ENCODE assay signal across 8 cellular contexts in genomic region chr5:96439477-96440184, GRCh38. TPM values are rescaled to one million over a fixed set of nuclear protein-coding genes. Genes with fewer than 3 reads are reported as not detected.
DNase-seq lines count a peak whose midpoint lies in the region; ATAC-seq, FAIRE-seq and TF ChIP-seq lines count a peak whose summit lies in the region.

No MANE protein-coding gene starts in this region.

- H3K4me1 Mint-ChIP-seq in activated naive CD4-positive, alpha-beta T cell treated with anti-CD3 and anti-CD28 coated beads, Interleukin-2, amount 10 ng/mL, durations not matched to agents 7 days and 5 days = peaks cover 9% of the 10 kb centered on the region

- no peak overlapping the region for H3K4me2 ChIP-seq in hepatocyte

- no peak overlapping the region for H2AFZ ChIP-seq in hepatocyte

- peaks cover 30% of the 10 kb centered on the region for H3K27me3 ChIP-seq in hepatocyte

- no peaks in the 10 kb centered on the region for H3K9me3 ChIP-seq in hepatocyte (ENCODE audit: low read depth)

- H3K27ac ChIP-seq in hepatocyte = no peak overlapping the region

- no peaks in the 10 kb centered on the region for H4K20me1 ChIP-seq in hepatocyte (ENCODE audit: insufficient read depth, poor library complexity, severe bottlenecking)

- peak; percentile 80 for FAIRE-seq in GM12892 (lab: Jason Lieb, UNC)

- H3K4me3 ChIP-seq in hepatocyte = no peak overlapping the region

- no peak for TF ChIP-seq POLR2A in GM12892 (IDR thresholded peaks at IDR 0.05; ENCODE audit: low read depth, low read length)

- CTCF ChIA-PET in activated naive CD4-positive, alpha-beta T cell treated with anti-CD3 and anti-CD28 coated beads, Interleukin-2, amount 10 ng/mL, durations not matched to agents 7 days and 5 days (lab: Charles Lee) = interaction anchor here (0.6 to 1.7 kb wide), 8 partner anchors 9 to 785 kb away, joined by 3 to 8 read pairs (median 4); no protein-coding TSS in a partner anchor

- H3K27me3 Mint-ChIP-seq in activated naive CD4-positive, alpha-beta T cell treated with anti-CD3 and anti-CD28 coated beads, Interleukin-2, amount 10 ng/mL, durations not matched to agents 7 days and 5 days = peaks cover 18% of the 10 kb centered on the region

- H3K9me2 ChIP-seq in hepatocyte (replicated peaks; ENCODE audit: insufficient read depth) = no peaks in the 10 kb centered on the region

- H3K79me2 ChIP-seq in hepatocyte = no peaks in the 10 kb centered on the region

- no peaks in the 10 kb centered on the region for H3K9me3 Mint-ChIP-seq in activated naive CD4-positive, alpha-beta T cell treated with anti-CD3 and anti-CD28 coated beads, Interleukin-2, amount 10 ng/mL, durations not matched to agents 7 days and 5 days

- 73% methylated on average over 3 of the region's 3 CpGs for WGBS in hepatocyte (ENCODE audit: low lambda C conversion rate, missing lambda C conversion rate)

- no peaks in the 10 kb centered on the region for H3K4me1 ChIP-seq in hepatocyte (ENCODE audit: insufficient read depth)

- no peak for TF ChIP-seq CTCF in hepatocyte (IDR thresholded peaks at IDR 0.05; ENCODE audit: poor library complexity)

- no peaks in the 10 kb centered on the region for H3K36me3 ChIP-seq in hepatocyte (replicated peaks; ENCODE audit: insufficient read depth, low read depth)

- H3K36me3 Mint-ChIP-seq in activated naive CD4-positive, alpha-beta T cell treated with anti-CD3 and anti-CD28 coated beads, Interleukin-2, amount 10 ng/mL, durations not matched to agents 7 days and 5 days = no peaks in the 10 kb centered on the region

- no peak for DNase-seq in GM12892 (ENCODE audit: insufficient read length)
- DNase-seq in dermis blood vessel endothelial cell = peak; percentile 24
- DNase-seq in NCI-H1417 treated with DMSO at 0.1 percent for 48 hours (lab: John Stamatoyannopoulos, UW) = no peak
- no peak for DNase-seq in NCI-H748 treated with DMSO at 0.1 percent for 48 hours (lab: John Stamatoyannopoulos, UW)
- DNase-seq in hepatocyte (ENCODE audit: low spot score) = no peak
- DNase-seq in activated naive CD4-positive, alpha-beta T cell treated with anti-CD3 and anti-CD28 coated beads, Interleukin-2, amount 10 ng/mL, durations not matched to agents 7 days and 5 days = no peak

- no peak overlapping the region for H3K27ac Mint-ChIP-seq in activated naive CD4-positive, alpha-beta T cell treated with anti-CD3 and anti-CD28 coated beads, Interleukin-2, amount 10 ng/mL, durations not matched to agents 7 days and 5 days

- no peak overlapping the region for H3K4me3 Mint-ChIP-seq in activated naive CD4-positive, alpha-beta T cell treated with anti-CD3 and anti-CD28 coated beads, Interleukin-2, amount 10 ng/mL, durations not matched to agents 7 days and 5 days

- ATAC-seq in GM21447 (IDR thresholded peaks at IDR 0.05; ENCODE audit: unreplicated experiment) (peak; percentile 95), HG03354 (IDR thresholded peaks at IDR 0.05; ENCODE audit: poor library complexity, severe bottlenecking, unreplicated experiment) (peak; percentile 97)

RNA-seq across cellular contexts. Expression of gene PCSK1, which starts 6.6 kb away (rescaled TPM):
- polyA plus RNA-seq in GM12892 (2012; ENCODE audit: missing spikeins) = not detected
- total RNA-seq in dermis blood vessel endothelial cell (0.51 TPM in 2 replicates), hepatocyte (0.36 and 0.90 TPM in 2 replicates)
- 0.08 TPM in 1 of 2 replicates, not detected in the other for polyA plus RNA-seq in hepatocyte
